Comparison of ENCODE assay signal across 9 cellular contexts in genomic region chr13:30845297-30846214, GRCh38.
A peak's percentile ranks its signal among the peaks of the same experiment; 100 is the strongest.
DNase-seq lines count a peak whose midpoint lies in the region; ATAC-seq lines count a peak whose summit lies in the region.
"Had no signal": no experiment of that assay in that cellular context is flagged by ENCODE, and none has a peak within 500 bp of the region (broad histone marks: within the 10 kb centered on the region; RNA-seq: fewer than 3 reads in every experiment).

No MANE protein-coding gene starts in this region.

- peaks cover 26% of the 10 kb centered on the region for H3K4me1 Mint-ChIP-seq in activated T-cell treated with anti-CD3 and anti-CD28 coated beads, Interleukin-2, amount 50 U/mL, for 24 hours (ENCODE audit: low read depth)

- H2AFZ ChIP-seq in ACC112 (ENCODE audit: low read length, unreplicated experiment): peak overlapping the region; percentile 8

- H3K4me3 Mint-ChIP-seq in activated T-cell treated with anti-CD3 and anti-CD28 coated beads, Interleukin-2, amount 50 U/mL, for 24 hours: no peak overlapping the region
- H3K4me3 Mint-ChIP-seq: activated CD4-positive, alpha-beta T cell treated with anti-CD3 and anti-CD28 coated beads for 36 hours had no signal

- peaks cover 3% of the 10 kb centered on the region for H3K9me3 Mint-ChIP-seq in activated T-cell treated with anti-CD3 and anti-CD28 coated beads, Interleukin-2, amount 50 U/mL, for 24 hours

- H3K4me1 ChIP-seq in ACC112 (ENCODE audit: control insufficient read depth, insufficient read depth, low read length, unreplicated experiment): peaks cover 33% of the 10 kb centered on the region

- peak overlapping the region; percentile 93 for H3K27ac ChIP-seq in ACC112 (ENCODE audit: low read depth, low read length)

- no peaks in the 10 kb centered on the region for H3K36me3 ChIP-seq in ACC112 (ENCODE audit: insufficient read depth, low read length)

- H3K79me2 ChIP-seq in ACC112 (ENCODE audit: control insufficient read depth, insufficient read depth, low read length, unreplicated experiment): no peaks in the 10 kb centered on the region

- ATAC-seq in GM19035 (IDR thresholded peaks at IDR 0.05; ENCODE audit: unreplicated experiment) (peak; percentile 46), GM18870 (IDR thresholded peaks at IDR 0.05; ENCODE audit: unreplicated experiment) (no peak)
- ATAC-seq: activated CD4-positive, alpha-beta T cell treated with anti-CD3 and anti-CD28 coated beads for 36 hours had no signal

- peak; percentile 53 for DNase-seq in NOMO-1 treated with dmso at 0.1 percent for 144 hours (lab: John Stamatoyannopoulos, UW; ENCODE audit: unreplicated experiment)
- peak; percentile 17 for DNase-seq in fibroblast of gingiva (ENCODE audit: low read depth)
- DNase-seq in activated T-cell treated with anti-CD3 and anti-CD28 coated beads, Interleukin-2, amount 50 U/mL, for 24 hours: no peak
- DNase-seq in inferior parietal cortex (ENCODE audit: extremely low spot score): no peak
- no peak for DNase-seq in AG20443 (ENCODE audit: low spot score)
- DNase-seq: activated CD4-positive, alpha-beta T cell treated with anti-CD3 and anti-CD28 coated beads for 36 hours had no signal

- no peak overlapping the region for H3K27ac Mint-ChIP-seq in activated T-cell treated with anti-CD3 and anti-CD28 coated beads, Interleukin-2, amount 50 U/mL, for 24 hours
- H3K27ac Mint-ChIP-seq: activated CD4-positive, alpha-beta T cell treated with anti-CD3 and anti-CD28 coated beads for 36 hours had no signal

- H3K36me3 Mint-ChIP-seq in activated T-cell treated with anti-CD3 and anti-CD28 coated beads, Interleukin-2, amount 50 U/mL, for 24 hours (ENCODE audit: low read depth): no peaks in the 10 kb centered on the region

- no peaks in the 10 kb centered on the region for H3K27me3 ChIP-seq in ACC112 (ENCODE audit: insufficient read depth, low read length)

- no peak overlapping the region for H3K4me3 ChIP-seq in ACC112 (ENCODE audit: low read depth, low read length)

- peaks cover 4% of the 10 kb centered on the region for H3K27me3 Mint-ChIP-seq in activated T-cell treated with anti-CD3 and anti-CD28 coated beads, Interleukin-2, amount 50 U/mL, for 24 hours

Comparison
In these comparisons a context has a peak if more than half of its experiments do, and no peak if none do; other contexts are left out.
1. DNase-seq: peak in NOMO-1 treated with dmso at 0.1 percent for 144 hours (single experiment) and fibroblast of gingiva (single experiment); none in activated T-cell treated with anti-CD3 and anti-CD28 coated beads, Interleukin-2, amount 50 U/mL, for 24 hours (single experiment), inferior parietal cortex (single experiment) and AG20443 (single experiment).